13 cellular contexts compared by ENCODE assay signal in genomic region chr7:2716488-2716887, GRCh38. TPM values are rescaled to one million over a fixed set of nuclear protein-coding genes. Genes with fewer than 3 reads are reported as not detected.
DNase-seq lines count a peak whose midpoint lies in the region; ATAC-seq, FAIRE-seq and TF ChIP-seq lines count a peak whose summit lies in the region.
"Had no signal": no experiment of that assay in that cellular context is flagged by ENCODE, and none has a peak within 500 bp of the region (broad histone marks: within the 10 kb centered on the region; RNA-seq: fewer than 3 reads in every experiment).

No MANE protein-coding gene starts in this region.

- H3K4me3 ChIP-seq in CD4-positive, CD25-positive, alpha-beta regulatory T cell (ENCODE audit: low read depth, low read length): no peak overlapping the region
- H3K4me3 ChIP-seq in DND-41 (ENCODE audit: low read depth in 1 of 2, low read length in 2 of 2): no peak overlapping the region
- H3K4me3 ChIP-seq: MG63 had no signal

- no peaks in the 10 kb centered on the region for H3K79me2 ChIP-seq in DND-41 (ENCODE audit: insufficient read depth, low read length)

- H3K27ac ChIP-seq in CD4-positive, CD25-positive, alpha-beta regulatory T cell (ENCODE audit: insufficient read depth, low read length, poor library complexity, severe bottlenecking): peak overlapping the region; percentile 64
- H3K27ac ChIP-seq in DND-41 (ENCODE audit: low read length): 0 out of 2 replicates have a peak overlapping the region, but pooled peaks have one; percentile 34

- H3K9me3 Mint-ChIP-seq in CD4-positive, CD25-positive, alpha-beta regulatory T cell: no peaks in the 10 kb centered on the region
- no peaks in the 10 kb centered on the region for H3K9me3 Mint-ChIP-seq in activated T-helper 17 cell treated with anti-CD3 and anti-CD28 coated beads, Interleukin-2, amount 50 U/mL, for 72 hours
- H3K9me3 Mint-ChIP-seq in nephron: no peaks in the 10 kb centered on the region
- H3K9me3 Mint-ChIP-seq in MCF 10A (ENCODE audit: unreplicated experiment): no peaks in the 10 kb centered on the region

- H3K9ac ChIP-seq in DND-41 (ENCODE audit: low read depth, low read length): no peak overlapping the region

- no peaks in the 10 kb centered on the region for H3K36me3 ChIP-seq in CD4-positive, CD25-positive, alpha-beta regulatory T cell (ENCODE audit: control insufficient read depth, insufficient read depth, low read length)
- peaks cover 8% of the 10 kb centered on the region for H3K36me3 ChIP-seq in DND-41 (ENCODE audit: insufficient read depth, low read length)

- H4K20me1 ChIP-seq in DND-41 (ENCODE audit: insufficient read depth, low read length): no peaks in the 10 kb centered on the region; the same call in none of the 2 replicates

- peak overlapping the region; percentile 48 to 95 (median 93) for H3K27ac Mint-ChIP-seq in CD4-positive, CD25-positive, alpha-beta regulatory T cell
- peak overlapping the region; percentile 70 for H3K27ac Mint-ChIP-seq in activated T-helper 17 cell treated with anti-CD3 and anti-CD28 coated beads, Interleukin-2, amount 50 U/mL, for 72 hours
- peak overlapping the region; percentile 77 to 89 (median 82) for H3K27ac Mint-ChIP-seq in nephron
- no peak overlapping the region for H3K27ac Mint-ChIP-seq in MCF 10A (ENCODE audit: low read depth, unreplicated experiment)

- no peaks in the 10 kb centered on the region for H3K9me3 ChIP-seq in CD4-positive, CD25-positive, alpha-beta regulatory T cell (ENCODE audit: control insufficient read depth in 2 of 2, low read length in 2 of 2)
- no peaks in the 10 kb centered on the region for H3K9me3 ChIP-seq in DND-41 (ENCODE audit: insufficient read depth, low read length, severe bottlenecking)
- H3K9me3 ChIP-seq: MG63 had no signal

- intact Hi-C loops in MCF 10A (cut with micrococcal nuclease): no loop called here

- no peak overlapping the region for H3K4me2 ChIP-seq in DND-41 (ENCODE audit: insufficient read depth, low read length)

- POLR2A ChIA-PET in MCF 10A (lab: Yijun Ruan, JAX): no interaction called here

- ATAC-seq in CD4-positive, CD25-positive, alpha-beta regulatory T cell (ENCODE audit: low read depth in 2 of 2): no peak
- ATAC-seq in DND-41 (ENCODE audit: insufficient read depth, low read depth): no peak
- ATAC-seq in activated T-helper 17 cell treated with anti-CD3 and anti-CD28 coated beads, Interleukin-2, amount 50 U/mL, for 72 hours (replicated peaks): no peak
- ATAC-seq in GM19463 (IDR thresholded peaks at IDR 0.05; ENCODE audit: unreplicated experiment): no peak

- FAIRE-seq in HTR-8/SVneo (lab: Jason Lieb, UNC): no peak

- H3K4me1 Mint-ChIP-seq in CD4-positive, CD25-positive, alpha-beta regulatory T cell: peaks cover 18 to 81% (median 34%) of the 10 kb centered on the region in 4 donors
- H3K4me1 Mint-ChIP-seq in activated T-helper 17 cell treated with anti-CD3 and anti-CD28 coated beads, Interleukin-2, amount 50 U/mL, for 72 hours: peaks cover 30% of the 10 kb centered on the region
- H3K4me1 Mint-ChIP-seq in nephron (peaks cover 63% of the 10 kb centered on the region), MCF 10A (ENCODE audit: insufficient read depth, unreplicated experiment) (peaks cover 6% of the 10 kb centered on the region)

- H3K4me3 Mint-ChIP-seq in CD4-positive, CD25-positive, alpha-beta regulatory T cell: peak overlapping the region; percentile 55 to 73 (median 65)
- H3K4me3 Mint-ChIP-seq in activated T-helper 17 cell treated with anti-CD3 and anti-CD28 coated beads, Interleukin-2, amount 50 U/mL, for 72 hours: peak overlapping the region; percentile 61
- H3K4me3 Mint-ChIP-seq in nephron (peak overlapping the region; percentile 43 to 54 (median 50)), MCF 10A (ENCODE audit: unreplicated experiment) (no peak overlapping the region)

- no peak for DNase-seq in CD4-positive, CD25-positive, alpha-beta regulatory T cell
- no peak for DNase-seq in DND-41
- no peak for DNase-seq in MCF 10A (ENCODE audit: unreplicated experiment)
- DNase-seq in HTR-8/SVneo (ENCODE audit: insufficient read length, low spot score): no peak
- DNase-seq: C1 segment of cervical spinal cord, foreskin melanocyte, GOT3, MG63, NCI-H1694 treated with DMSO at 0.1 percent for 48 hours, NCI-H510A had no signal

- no peak overlapping the region for H2AFZ ChIP-seq in DND-41 (ENCODE audit: low read depth, low read length)

- TF ChIP-seq CTCF in DND-41 (IDR thresholded peaks at IDR 0.05; ENCODE audit: borderline replicate concordance, extremely low read depth, low read length, poor library complexity, severe bottlenecking): no peak
- TF ChIP-seq CTCF in nephron (IDR thresholded peaks at IDR 0.05; ENCODE audit: unreplicated experiment in 3 of 3): no peak
- no peak for TF ChIP-seq CTCF in MCF 10A (IDR thresholded peaks at IDR 0.05; ENCODE audit: unreplicated experiment)

- no peaks in the 10 kb centered on the region for H3K27me3 ChIP-seq in CD4-positive, CD25-positive, alpha-beta regulatory T cell (ENCODE audit: control insufficient read depth, insufficient read depth, low read length)
- no peaks in the 10 kb centered on the region for H3K27me3 ChIP-seq in DND-41 (ENCODE audit: insufficient read depth, low read length, poor library complexity)
- H3K27me3 ChIP-seq: MG63 had no signal

- H3K36me3 Mint-ChIP-seq in CD4-positive, CD25-positive, alpha-beta regulatory T cell: peaks cover 7% of the 10 kb centered on the region
- H3K36me3 Mint-ChIP-seq in activated T-helper 17 cell treated with anti-CD3 and anti-CD28 coated beads, Interleukin-2, amount 50 U/mL, for 72 hours (ENCODE audit: low read depth): peaks cover 6% of the 10 kb centered on the region
- H3K36me3 Mint-ChIP-seq in nephron (ENCODE audit: low read depth) (peaks cover 30% of the 10 kb centered on the region), MCF 10A (ENCODE audit: insufficient read depth, unreplicated experiment) (peaks cover 23% of the 10 kb centered on the region)

- H3K27me3 Mint-ChIP-seq in CD4-positive, CD25-positive, alpha-beta regulatory T cell: no peaks in the 10 kb centered on the region
- H3K27me3 Mint-ChIP-seq in activated T-helper 17 cell treated with anti-CD3 and anti-CD28 coated beads, Interleukin-2, amount 50 U/mL, for 72 hours: no peaks in the 10 kb centered on the region
- H3K27me3 Mint-ChIP-seq in nephron (ENCODE audit: low read depth) (no peaks in the 10 kb centered on the region), MCF 10A (ENCODE audit: insufficient read depth, unreplicated experiment) (no peaks in the 10 kb centered on the region)

- no TSS peak for BruUV-seq in MCF 10A (replicated peaks; lab: Mats Ljungman, UMichigan)

- CTCF ChIA-PET in MCF 10A (lab: Yijun Ruan, JAX): no interaction called here

- peaks cover 65% of the 10 kb centered on the region for H3K4me1 ChIP-seq in CD4-positive, CD25-positive, alpha-beta regulatory T cell (ENCODE audit: control insufficient read depth, insufficient read depth, low read length, poor library complexity, severe bottlenecking)
- H3K4me1 ChIP-seq in DND-41 (ENCODE audit: insufficient read depth, low read length): peaks cover 42% of the 10 kb centered on the region

RNA-seq across cellular contexts. Expression of gene AMZ1, which starts 28.5 kb away (rescaled TPM):
- total RNA-seq in CD4-positive, CD25-positive, alpha-beta regulatory T cell: 1.8 TPM
- 1 to 10 TPM in 1 of 4 donors, under 1 TPM in 3; 0.43 to 1.4 (median 0.63) TPM for polyA plus RNA-seq in CD4-positive, CD25-positive, alpha-beta regulatory T cell
- total RNA-seq in activated T-helper 17 cell treated with anti-CD3 and anti-CD28 coated beads, Interleukin-2, amount 50 U/mL, for 72 hours: under 1 TPM in 1 of 2 donors, not detected in 1; 0.69 TPM
- not detected in 2 replicates for total RNA-seq in MCF 10A (2022)
